8 cellular contexts compared by ENCODE assay signal in genomic region chr12:95623554-95624170, GRCh38.
DNase-seq lines count a peak whose midpoint lies in the region; ATAC-seq and TF ChIP-seq lines count a peak whose summit lies in the region.

No MANE protein-coding gene starts in this region.

- POLR2A ChIA-PET in activated CD4-positive, alpha-beta memory T cell treated with anti-CD3 and anti-CD28 coated beads for 36 hours (lab: Charles Lee), result no interaction called here

- no peaks in the 10 kb centered on the region for H3K4me1 Mint-ChIP-seq in activated CD4-positive, alpha-beta memory T cell treated with anti-CD3 and anti-CD28 coated beads for 36 hours (ENCODE audit: low read depth)

- no peaks in the 10 kb centered on the region for H3K36me3 Mint-ChIP-seq in activated CD4-positive, alpha-beta memory T cell treated with anti-CD3 and anti-CD28 coated beads for 36 hours

- no peak overlapping the region for H3K4me3 ChIP-seq in fibroblast of villous mesenchyme (ENCODE audit: low read depth, low read length)

- no peak overlapping the region for H3K4me3 Mint-ChIP-seq in activated CD4-positive, alpha-beta memory T cell treated with anti-CD3 and anti-CD28 coated beads for 36 hours

- peak; percentile 40 for DNase-seq in SIG-M5 treated with dmso at 0.1 percent for 504 hours (lab: John Stamatoyannopoulos, UW; ENCODE audit: unreplicated experiment)
- no peak for DNase-seq in SIG-M5 (lab: John Stamatoyannopoulos, UW)
- DNase-seq in LHCN-M2 (ENCODE audit: low read depth), result peak; percentile 77
- peak; percentile 43 for DNase-seq in activated CD4-positive, alpha-beta memory T cell treated with anti-CD3 and anti-CD28 coated beads for 36 hours
- peak; percentile 91 for DNase-seq in fibroblast of villous mesenchyme (ENCODE audit: low read depth)
- DNase-seq in omental fat pad (ENCODE audit: low spot score), result peak; percentile 31
- no peak for DNase-seq in NCI-H1930 (lab: John Stamatoyannopoulos, UW)

- no peak overlapping the region for H3K27ac Mint-ChIP-seq in activated CD4-positive, alpha-beta memory T cell treated with anti-CD3 and anti-CD28 coated beads for 36 hours

- no peaks in the 10 kb centered on the region for H3K9me3 Mint-ChIP-seq in activated CD4-positive, alpha-beta memory T cell treated with anti-CD3 and anti-CD28 coated beads for 36 hours

- peaks cover 8% of the 10 kb centered on the region for H3K27me3 Mint-ChIP-seq in activated CD4-positive, alpha-beta memory T cell treated with anti-CD3 and anti-CD28 coated beads for 36 hours

- TF ChIP-seq CTCF in fibroblast of villous mesenchyme (IDR thresholded peaks at IDR 0.05; ENCODE audit: insufficient read depth, low read depth, low read length) (peak; percentile 88), omental fat pad (IDR thresholded peaks at IDR 0.05) (no peak)

- intact Hi-C loops in activated CD4-positive, alpha-beta memory T cell treated with anti-CD3 and anti-CD28 coated beads for 36 hours (cut with micrococcal nuclease), result loop anchor here (1.0 to 10.0 kb wide), 2 partner anchors 192 to 371 kb away; partner anchors contain the start of gene HAL

- CTCF ChIA-PET in activated CD4-positive, alpha-beta memory T cell treated with anti-CD3 and anti-CD28 coated beads for 36 hours (lab: Charles Lee), result interaction anchor here (0.7 to 1.2 kb wide), 5 partner anchors 10 to 397 kb away, joined by 3 to 5 read pairs (median 3); no protein-coding TSS in a partner anchor

- peak; percentile 44 for ATAC-seq in omental fat pad (ENCODE audit: low FRiP score)
- ATAC-seq in GM21447 (IDR thresholded peaks at IDR 0.05; ENCODE audit: unreplicated experiment), result no peak

Comparison
In these comparisons a context has a peak if more than half of its experiments do, and no peak if none do; other contexts are left out.
1. DNase-seq: peak in SIG-M5 treated with dmso at 0.1 percent for 504 hours (single experiment), LHCN-M2 (single experiment), activated CD4-positive, alpha-beta memory T cell treated with anti-CD3 and anti-CD28 coated beads for 36 hours (single experiment), fibroblast of villous mesenchyme (single experiment) and omental fat pad (single experiment); none in SIG-M5 (single experiment) and NCI-H1930 (0 of 2).